12 cellular contexts compared by ENCODE assay signal in genomic region chr7:114759347-114760062, GRCh38.
DNase-seq lines count a peak whose midpoint lies in the region; ATAC-seq and TF ChIP-seq lines count a peak whose summit lies in the region.
"Had no signal": no experiment of that assay in that cellular context is flagged by ENCODE, and none has a peak within 500 bp of the region (broad histone marks: within the 10 kb centered on the region; RNA-seq: fewer than 3 reads in every experiment).

No MANE protein-coding gene starts in this region.

- no peak overlapping the region for H3K27ac ChIP-seq in foreskin keratinocyte
- H3K27ac ChIP-seq: BLaER1 had no signal

- H3K4me3 ChIP-seq in BJ (ENCODE audit: low read depth, low read length): no peak overlapping the region
- H3K4me3 ChIP-seq: BLaER1 had no signal

- TF ChIP-seq CTCF in BJ (IDR thresholded peaks at IDR 0.05; ENCODE audit: insufficient read depth, low read depth, low read length) (no peak), foreskin keratinocyte (conservative IDR thresholded peaks at IDR 0.05) (no peak)

- CTCF ChIA-PET in BJ (lab: Yijun Ruan, JAX): no interaction called here

- no peaks in the 10 kb centered on the region for H3K36me3 ChIP-seq in BJ (ENCODE audit: control insufficient read depth, insufficient read depth, low read length)
- H3K36me3 ChIP-seq: BLaER1 had no signal

- no peak for TF ChIP-seq POLR2A in GM18505 (IDR thresholded peaks at IDR 0.05; ENCODE audit: borderline replicate concordance, extremely low read depth, insufficient read depth, insufficient read length)

- H3K27me3 ChIP-seq in BJ (ENCODE audit: control insufficient read depth, insufficient read depth, low read length): no peaks in the 10 kb centered on the region
- H3K27me3 ChIP-seq in foreskin keratinocyte: no peaks in the 10 kb centered on the region
- H3K27me3 ChIP-seq: BLaER1 had no signal

- peaks cover 17% of the 10 kb centered on the region for H3K4me1 ChIP-seq in foreskin keratinocyte
- H3K4me1 ChIP-seq: BLaER1 had no signal

- ATAC-seq in foreskin keratinocyte (peak; percentile 65), GM18505 (IDR thresholded peaks at IDR 0.05; ENCODE audit: unreplicated experiment) (no peak), HG03439 (IDR thresholded peaks at IDR 0.05; ENCODE audit: unreplicated experiment) (no peak)
- ATAC-seq: activated CD8-positive, alpha-beta T cell treated with anti-CD3 and anti-CD28 coated beads for 36 hours had no signal

- POLR2A ChIA-PET in BJ (lab: Charles Lee): no interaction called here

- DNase-seq in BJ (ENCODE audit: low read depth): peak; percentile 8
- DNase-seq in LHCN-M2 (ENCODE audit: low read depth): peak; percentile 38
- DNase-seq in SHP77 (lab: John Stamatoyannopoulos, UW): peak; percentile 64 to 65
- DNase-seq in foreskin keratinocyte: peak; percentile 30 to 62
- no peak for DNase-seq in COR-L47 (lab: John Stamatoyannopoulos, UW)
- no peak for DNase-seq in GOT3 (lab: John Stamatoyannopoulos, UW)
- DNase-seq: activated CD8-positive, alpha-beta T cell treated with anti-CD3 and anti-CD28 coated beads for 36 hours; activated naive CD4-positive, alpha-beta T cell treated with Interleukin-2 at 50 U/mL for 16 hours; GF-D8 had no signal

Comparison
In these comparisons a context has a peak if more than half of its experiments do, and no peak if none do; other contexts are left out.
1. DNase-seq: peak in BJ (single experiment), LHCN-M2 (single experiment), SHP77 (2 of 2) and foreskin keratinocyte (2 of 2); none in COR-L47 (single experiment) and GOT3 (single experiment).